ENCODE assay signal across 23 cellular contexts in the genomic region with DNA sequence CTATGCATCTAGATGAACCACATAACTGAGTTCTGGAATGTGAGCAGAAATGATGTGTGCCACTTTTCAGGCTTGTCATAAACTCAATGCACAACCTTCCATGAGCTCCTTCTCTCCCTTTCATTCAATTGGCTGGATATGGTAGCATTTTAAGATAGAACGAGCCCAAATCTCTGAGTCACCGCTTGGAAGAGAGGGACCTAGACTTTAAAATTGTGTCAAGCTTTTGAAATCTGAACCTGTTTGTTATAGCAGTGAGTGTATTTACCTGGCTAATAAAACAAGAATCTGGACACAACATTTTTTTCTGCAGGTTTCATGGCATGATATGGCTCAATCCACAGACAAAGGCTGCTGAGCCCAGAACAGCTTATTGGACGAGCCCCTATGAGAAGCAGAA.
DNase-seq lines count a peak whose midpoint lies in the region; ATAC-seq and TF ChIP-seq lines count a peak whose summit lies in the region.
"Had no signal": no experiment of that assay in that cellular context is flagged by ENCODE, and none has a peak within 500 bp of the region (broad histone marks: within the 10 kb centered on the region; RNA-seq: fewer than 3 reads in every experiment).

No MANE protein-coding gene starts in this region.

- TF ChIP-seq CTCF in Calu3 (IDR thresholded peaks at IDR 0.05; ENCODE audit: unreplicated experiment) (no peak), epithelial cell of esophagus (IDR thresholded peaks at IDR 0.05; ENCODE audit: insufficient read depth, low read depth, low read length, missing control alignments) (no peak), neural crest cell (conservative IDR thresholded peaks at IDR 0.05) (no peak), progenitor cell of endocrine pancreas (IDR thresholded peaks at IDR 0.05; ENCODE audit: unreplicated experiment) (no peak)

- H3K27ac Mint-ChIP-seq in Calu3 (ENCODE audit: unreplicated experiment) = peak overlapping the region; percentile 89
- H3K27ac Mint-ChIP-seq in neural crest cell (ENCODE audit: unreplicated experiment) = peak overlapping the region; percentile 9
- H3K27ac Mint-ChIP-seq in progenitor cell of endocrine pancreas = no peak overlapping the region
- H3K27ac Mint-ChIP-seq: CD14-positive monocyte; CD4-positive, alpha-beta T cell; CD8-positive, alpha-beta memory T cell; HFFc6 had no signal

- BruUV-seq in Calu3 (replicated peaks; lab: Mats Ljungman, UMichigan) = no TSS peak

- no peak overlapping the region for H3K4me3 ChIP-seq in epithelial cell of esophagus (ENCODE audit: low read length)
- H3K4me3 ChIP-seq: A549; BLaER1 treated with 17β-estradiol and CSF1 and Interleukin-3, amounts not matched to agents 10 nM and 100 nM; HAP-1 had no signal

- H3K4me1 Mint-ChIP-seq in Calu3 (ENCODE audit: low read depth, unreplicated experiment) (peaks cover 21% of the 10 kb centered on the region), neural crest cell (no peaks in the 10 kb centered on the region), progenitor cell of endocrine pancreas (ENCODE audit: low read depth) (no peaks in the 10 kb centered on the region)
- H3K4me1 Mint-ChIP-seq: CD8-positive, alpha-beta memory T cell had no signal

- intact Hi-C loops in Calu3 (cut with micrococcal nuclease; ENCODE audit: unreplicated experiment) (no loop called here), Right ventricle myocardium superior (cut with DNase I) (no loop called here)

- CTCF ChIA-PET in Calu3 (lab: Charles Lee) = no interaction called here

- no peaks in the 10 kb centered on the region for H3K36me3 Mint-ChIP-seq in Calu3 (ENCODE audit: insufficient read depth, unreplicated experiment)
- peaks cover 6% of the 10 kb centered on the region for H3K36me3 Mint-ChIP-seq in neural crest cell (ENCODE audit: low read depth)
- peaks cover 2% of the 10 kb centered on the region for H3K36me3 Mint-ChIP-seq in progenitor cell of endocrine pancreas (ENCODE audit: insufficient read depth)
- H3K36me3 Mint-ChIP-seq: CD14-positive monocyte; CD8-positive, alpha-beta memory T cell had no signal

- ATAC-seq in Right ventricle myocardium superior (ENCODE audit: poor library complexity) (no peak), HG03139 (IDR thresholded peaks at IDR 0.05; ENCODE audit: unreplicated experiment) (no peak)
- ATAC-seq: A549 had no signal

- DNase-seq in Calu3 (no peak), DMS53 treated with DMSO at 0.1 percent for 48 hours (lab: John Stamatoyannopoulos, UW; ENCODE audit: unreplicated experiment) (peak; percentile 7), epithelial cell of esophagus (ENCODE audit: low read depth) (peak; percentile 41), neural crest cell (ENCODE audit: low read depth, low spot score) (no peak), Right ventricle myocardium superior (no peak), progenitor cell of endocrine pancreas (ENCODE audit: low spot score, unreplicated experiment) (no peak)
- DNase-seq: 8988T; ACHN; AML-193; BE2C; CD4-positive, alpha-beta T cell; CD8-positive, alpha-beta memory T cell; COR-L47; DMS153; DMS79 treated with DMSO at 0.1 percent for 48 hours; GF-D8; GOT3; HFFc6 had no signal

- H3K4me3 Mint-ChIP-seq in Calu3 (ENCODE audit: low read depth, unreplicated experiment) (no peak overlapping the region), neural crest cell (no peak overlapping the region), progenitor cell of endocrine pancreas (ENCODE audit: low read depth) (no peak overlapping the region)
- H3K4me3 Mint-ChIP-seq: CD14-positive monocyte; CD4-positive, alpha-beta T cell; CD8-positive, alpha-beta memory T cell; HFFc6 had no signal

- H3K27me3 Mint-ChIP-seq in Calu3 (ENCODE audit: unreplicated experiment) = no peaks in the 10 kb centered on the region
- no peaks in the 10 kb centered on the region for H3K27me3 Mint-ChIP-seq in neural crest cell (ENCODE audit: low read depth)
- H3K27me3 Mint-ChIP-seq in progenitor cell of endocrine pancreas = no peaks in the 10 kb centered on the region

- H3K9me3 Mint-ChIP-seq in Calu3 (ENCODE audit: low read depth, unreplicated experiment) = no peaks in the 10 kb centered on the region
- H3K9me3 Mint-ChIP-seq in neural crest cell = peaks cover 11% of the 10 kb centered on the region
- H3K9me3 Mint-ChIP-seq in progenitor cell of endocrine pancreas (ENCODE audit: low read depth) = peaks cover 10% of the 10 kb centered on the region
- H3K9me3 Mint-ChIP-seq: HFFc6 had no signal

Comparison
In these comparisons a context has a peak if more than half of its experiments do, and no peak if none do; other contexts are left out.
1. DNase-seq: peak in DMS53 treated with DMSO at 0.1 percent for 48 hours (single experiment) and epithelial cell of esophagus (single experiment); none in Calu3 (single experiment), neural crest cell (single experiment), Right ventricle myocardium superior (single experiment) and progenitor cell of endocrine pancreas (single experiment).